ENCODE assay signal across 9 cellular contexts in the genomic region with DNA sequence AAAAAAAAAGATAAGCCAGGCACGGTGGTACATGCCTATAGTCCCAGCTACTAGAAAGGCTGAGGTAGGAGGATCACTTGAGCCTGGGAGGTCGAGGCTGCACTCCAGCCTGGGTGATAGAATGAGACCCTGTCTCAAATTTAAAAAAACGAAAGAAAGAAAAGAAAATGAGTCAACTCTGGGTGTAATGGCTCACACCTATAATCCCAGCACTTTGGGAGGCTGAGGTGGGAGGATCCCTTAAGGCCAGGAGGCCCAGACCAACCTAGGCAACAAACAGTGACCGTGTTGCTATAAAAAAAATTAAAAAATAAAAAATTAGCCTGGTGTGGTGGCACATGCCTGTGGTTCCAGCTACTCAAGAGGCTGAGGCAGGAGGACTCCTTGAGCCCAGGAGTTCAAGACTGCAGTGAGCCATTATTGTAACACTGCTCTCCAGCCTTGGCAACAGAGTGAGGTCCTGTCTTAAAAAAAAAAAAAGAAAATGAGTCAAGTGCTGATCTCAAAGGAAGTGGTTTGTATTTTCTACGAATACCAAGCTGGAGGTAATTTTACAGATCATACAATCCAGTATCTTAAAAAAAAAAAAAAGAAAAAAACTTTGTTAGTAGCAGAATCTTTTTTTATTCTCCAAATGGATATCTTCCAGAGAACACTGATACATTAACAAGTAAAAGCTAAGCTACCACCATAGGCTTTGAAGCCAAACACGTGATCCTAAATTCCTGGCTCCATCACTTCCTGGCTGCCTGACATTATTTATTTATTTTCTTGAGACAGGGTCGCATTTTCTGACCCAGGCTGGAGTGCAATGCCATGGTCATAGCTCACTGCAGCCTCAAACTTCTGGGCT. TPM values are rescaled to one million over a fixed set of nuclear protein-coding genes. Genes with fewer than 3 reads are reported as not detected.
A peak's percentile ranks its signal among the peaks of the same experiment; 100 is the strongest.
DNase-seq lines count a peak whose midpoint lies in the region; ATAC-seq and TF ChIP-seq lines count a peak whose summit lies in the region.
"Had no signal": no experiment of that assay in that cellular context is flagged by ENCODE, and none has a peak within 500 bp of the region (broad histone marks: within the 10 kb centered on the region; RNA-seq: fewer than 3 reads in every experiment).

No MANE protein-coding gene starts in this region.

- no peak for TF ChIP-seq POLR2A in body of pancreas (IDR thresholded peaks at IDR 0.05)

- 57 to 59% methylated on average over 6 to 7 of the region's 7 CpGs for WGBS in body of pancreas, 2 donors

- H3K4me1 Mint-ChIP-seq in activated T-helper 17 cell treated with anti-CD3 and anti-CD28 coated beads, Interleukin-2, amount 50 U/mL, for 72 hours = peaks cover 10% of the 10 kb centered on the region
- peaks cover 5% of the 10 kb centered on the region for H3K4me1 Mint-ChIP-seq in progenitor cell of endocrine pancreas (ENCODE audit: low read depth)

- peak overlapping the region; percentile 77 for H3K27ac Mint-ChIP-seq in activated T-helper 17 cell treated with anti-CD3 and anti-CD28 coated beads, Interleukin-2, amount 50 U/mL, for 72 hours
- no peak overlapping the region for H3K27ac Mint-ChIP-seq in progenitor cell of endocrine pancreas

- TF ChIP-seq CTCF in body of pancreas (IDR thresholded peaks at IDR 0.05) (no peak), progenitor cell of endocrine pancreas (IDR thresholded peaks at IDR 0.05; ENCODE audit: unreplicated experiment) (no peak)

- no peaks in the 10 kb centered on the region for H3K9me3 Mint-ChIP-seq in activated T-helper 17 cell treated with anti-CD3 and anti-CD28 coated beads, Interleukin-2, amount 50 U/mL, for 72 hours
- no peaks in the 10 kb centered on the region for H3K9me3 Mint-ChIP-seq in progenitor cell of endocrine pancreas (ENCODE audit: low read depth)

- peaks cover 5% of the 10 kb centered on the region for H3K4me1 ChIP-seq in body of pancreas

- no peaks in the 10 kb centered on the region for H3K27me3 Mint-ChIP-seq in activated T-helper 17 cell treated with anti-CD3 and anti-CD28 coated beads, Interleukin-2, amount 50 U/mL, for 72 hours
- H3K27me3 Mint-ChIP-seq in progenitor cell of endocrine pancreas = no peaks in the 10 kb centered on the region

- no peak overlapping the region for H3K4me3 ChIP-seq in body of pancreas

- peak overlapping the region; percentile 46 for H3K4me3 Mint-ChIP-seq in activated T-helper 17 cell treated with anti-CD3 and anti-CD28 coated beads, Interleukin-2, amount 50 U/mL, for 72 hours
- no peak overlapping the region for H3K4me3 Mint-ChIP-seq in progenitor cell of endocrine pancreas (ENCODE audit: low read depth)

- no peaks in the 10 kb centered on the region for H3K36me3 ChIP-seq in body of pancreas (replicated peaks in 1 of 2; ENCODE audit: insufficient read depth in 1 of 2, low read depth in 2 of 2)

- intact Hi-C loops in body of pancreas (cut with DNase I) = no loop called here

- peak; percentile 89 for ATAC-seq in activated T-helper 17 cell treated with anti-CD3 and anti-CD28 coated beads, Interleukin-2, amount 50 U/mL, for 72 hours (replicated peaks)
- no peak for ATAC-seq in body of pancreas
- no peak for ATAC-seq in HG02970 (IDR thresholded peaks at IDR 0.05; ENCODE audit: low FRiP score, unreplicated experiment)

- H3K9me3 ChIP-seq in body of pancreas = no peaks in the 10 kb centered on the region

- no peaks in the 10 kb centered on the region for H3K27me3 ChIP-seq in body of pancreas

- no peak overlapping the region for H3K27ac ChIP-seq in body of pancreas
- H3K27ac ChIP-seq: VCaP had no signal

- DNase-seq in A172 (ENCODE audit: low spot score) = peak; percentile 69
- DNase-seq in M059J (ENCODE audit: low read depth) = peak; percentile 94
- DNase-seq in iris pigment epithelial cell (ENCODE audit: low read depth) = peak; percentile 82
- no peak for DNase-seq in body of pancreas
- no peak for DNase-seq in Ammon's horn (ENCODE audit: low spot score)
- DNase-seq in progenitor cell of endocrine pancreas (ENCODE audit: low spot score, unreplicated experiment) = no peak

- no peaks in the 10 kb centered on the region for H3K36me3 Mint-ChIP-seq in activated T-helper 17 cell treated with anti-CD3 and anti-CD28 coated beads, Interleukin-2, amount 50 U/mL, for 72 hours (ENCODE audit: low read depth)
- peaks cover 3% of the 10 kb centered on the region for H3K36me3 Mint-ChIP-seq in progenitor cell of endocrine pancreas (ENCODE audit: insufficient read depth)

RNA-seq across cellular contexts. Expression of a gene that starts 5.7 kb away (rescaled TPM):
- 76.8 and 85.5 TPM in 2 replicates for total RNA-seq in A172 (2014; rRNA removed; shearing (Covaris generic))
- 60.3 and 61.1 TPM in 2 replicates for total RNA-seq in M059J (2014; rRNA removed; shearing (Covaris generic))
- total RNA-seq in activated T-helper 17 cell treated with anti-CD3 and anti-CD28 coated beads, Interleukin-2, amount 50 U/mL, for 72 hours = 10 to 100 TPM; 18.5 to 29.9 TPM
- total RNA-seq in body of pancreas = 10 to 100 TPM in 1 of 2 donors, 1 to 10 TPM in 1; 6.6 to 18.7 TPM
- 69.8 and 70.1 TPM in 2 replicates for total RNA-seq in progenitor cell of endocrine pancreas

RNA-seq across cellular contexts. Expression of a gene that starts 24.6 kb away (rescaled TPM):
- total RNA-seq in A172 (2014; rRNA removed; shearing (Covaris generic)) = 4.5 and 6.2 TPM in 2 replicates
- 2.8 and 7.1 TPM in 2 replicates for total RNA-seq in M059J (2014; rRNA removed; shearing (Covaris generic))
- under 1 TPM; 0.16 to 0.99 TPM for total RNA-seq in activated T-helper 17 cell treated with anti-CD3 and anti-CD28 coated beads, Interleukin-2, amount 50 U/mL, for 72 hours
- total RNA-seq in body of pancreas = 1 to 10 TPM; 6.3 to 6.5 TPM
- 15.4 and 15.9 TPM in 2 replicates for total RNA-seq in progenitor cell of endocrine pancreas

Comparison
In these comparisons a context has a peak if more than half of its experiments do, and no peak if none do; other contexts are left out.
1. DNase-seq: peak in A172 (single experiment), M059J (single experiment) and iris pigment epithelial cell (single experiment); none in body of pancreas (0 of 4), Ammon's horn (single experiment) and progenitor cell of endocrine pancreas (single experiment).